8 cellular contexts compared by ENCODE assay signal in genomic region chr13:30690282-30691188, GRCh38. TPM values are rescaled to one million over a fixed set of nuclear protein-coding genes. Genes with fewer than 3 reads are reported as not detected.
DNase-seq lines count a peak whose midpoint lies in the region; ATAC-seq and TF ChIP-seq lines count a peak whose summit lies in the region.

No MANE protein-coding gene starts in this region.

- H3K4me1 ChIP-seq in left lung = peaks cover 3 to 25% of the 10 kb centered on the region in 2 donors
- H3K4me1 ChIP-seq in testis = peaks cover 4% of the 10 kb centered on the region

- TF ChIP-seq POLR2A in testis (IDR thresholded peaks at IDR 0.05) = no peak

- H3K9me3 ChIP-seq in left lung (no peaks in the 10 kb centered on the region), testis (no peaks in the 10 kb centered on the region)

- H3K4me1 Mint-ChIP-seq in HFFc6 (ENCODE audit: low read depth) = peaks cover 13% of the 10 kb centered on the region

- H3K36me3 ChIP-seq in brain microvascular endothelial cell (replicated peaks) (no peaks in the 10 kb centered on the region), left lung (no peaks in the 10 kb centered on the region), testis (ENCODE audit: low read depth, missing control alignments) (no peaks in the 10 kb centered on the region)

- DNase-seq in ELR (ENCODE audit: low read depth) (peak; percentile 88), HFFc6 (peak; percentile 85), NOMO-1 treated with dmso at 0.1 percent for 144 hours (lab: John Stamatoyannopoulos, UW; ENCODE audit: unreplicated experiment) (peak; percentile 94), brain microvascular endothelial cell (peak; percentile 92), left lung (peak; percentile 80 to 84), testis (peak; percentile 63), NCI-H2081 (lab: John Stamatoyannopoulos, UW) (no peak), cortex of kidney (lab: John Stamatoyannopoulos, UW) (no peak)

- H3K27me3 Mint-ChIP-seq in HFFc6 (ENCODE audit: insufficient read depth) = peaks cover 5% of the 10 kb centered on the region

- ATAC-seq in left lung = peak; percentile 80

- H3K27ac ChIP-seq in brain microvascular endothelial cell = peak overlapping the region; percentile 64
- H3K27ac ChIP-seq in left lung = peak overlapping the region; percentile 75 to 88
- H3K27ac ChIP-seq in testis = peak overlapping the region; percentile 21 to 50

- H3K27me3 ChIP-seq in brain microvascular endothelial cell (replicated peaks) (no peaks in the 10 kb centered on the region), left lung (no peaks in the 10 kb centered on the region), testis (no peaks in the 10 kb centered on the region)

- TF ChIP-seq CTCF in HFFc6 (IDR thresholded peaks at IDR 0.05) (no peak), brain microvascular endothelial cell (IDR thresholded peaks at IDR 0.05; ENCODE audit: low read depth, low read length, missing control alignments) (no peak), left lung (IDR thresholded peaks at IDR 0.05) (no peak), testis (IDR thresholded peaks at IDR 0.05) (no peak)

- H3K4me3 Mint-ChIP-seq in HFFc6 = peak overlapping the region; percentile 92

- in situ Hi-C loops in brain microvascular endothelial cell (cut with HindIII; ENCODE audit: low pct_ligation_motif_present, low sequenced_read_pairs) = no loop called here

- intact Hi-C loops in left lung (cut with DNase I) (no loop called here), testis (cut with DNase I; ENCODE audit: low total_unique reads) (no loop called here)

- no peaks in the 10 kb centered on the region; the same call in 1 of the 2 replicates for H3K9me3 Mint-ChIP-seq in HFFc6

- peak overlapping the region; percentile 40 for H3K4me3 ChIP-seq in brain microvascular endothelial cell (ENCODE audit: low read depth, low read length)
- H3K4me3 ChIP-seq in left lung = peak overlapping the region; percentile 4 to 32
- peak overlapping the region; percentile 29 to 49 for H3K4me3 ChIP-seq in testis

- WGBS in testis, 2 donors = 20 to 33% methylated on average over 21 of the region's 21 CpGs

- H3K27ac Mint-ChIP-seq in HFFc6 = peak overlapping the region; percentile 84

- H3K36me3 Mint-ChIP-seq in HFFc6 (ENCODE audit: low read depth) = no peaks in the 10 kb centered on the region

RNA-seq across cellular contexts. Expression of gene ALOX5AP, which starts 44.8 kb away (rescaled TPM):
- not detected for total RNA-seq in HFFc6 (2021; fragmentation: NEBNext Ultra II Directional; extraction: Animal tissue kit (Norgen Biotek cat#: 25700))
- total RNA-seq in left lung (100 to 1,000 TPM in 1 of 2 donors, 10 to 100 TPM in 1; 76.3 to 201 TPM), testis (1 to 10 TPM; 2.5 to 7.3 TPM)
- 13.4 TPM for polyA plus RNA-seq in testis (ENCODE audit: insufficient read depth, low read depth, low replicate concordance)

Comparison
In these comparisons a context has a peak if more than half of its experiments do, and no peak if none do; other contexts are left out.
1. DNase-seq: peak in ELR (single experiment), HFFc6 (single experiment), NOMO-1 treated with dmso at 0.1 percent for 144 hours (single experiment), brain microvascular endothelial cell (single experiment), left lung (2 of 2) and testis (single experiment); none in NCI-H2081 (0 of 2) and cortex of kidney (single experiment).
2. RNA of gene ALOX5AP, which starts 44.8 kb away (total RNA-seq): 76.3 to 201 TPM in left lung; 2.5 to 7.3 TPM in testis and not detected in HFFc6; every median in the first group is over 4 times any median in the second.
3. Peak in every context shown above with its lines, with median percentiles within 50 percentile points of each other: H3K27ac ChIP-seq and H3K4me3 ChIP-seq.